Comparison of ENCODE assay signal across 19 cellular contexts in genomic region chr5:38446029-38446522, GRCh38.
DNase-seq lines count a peak whose midpoint lies in the region; ATAC-seq and TF ChIP-seq lines count a peak whose summit lies in the region.
"Had no signal": no experiment of that assay in that cellular context is flagged by ENCODE, and none has a peak within 500 bp of the region (broad histone marks: within the 10 kb centered on the region; RNA-seq: fewer than 3 reads in every experiment).

No MANE protein-coding gene starts in this region.

- peaks cover 14% of the 10 kb centered on the region for H3K4me1 Mint-ChIP-seq in type B pancreatic cell (ENCODE audit: unreplicated experiment)

- no peak overlapping the region for H3K27ac Mint-ChIP-seq in type B pancreatic cell
- H3K27ac Mint-ChIP-seq: activated naive CD8-positive, alpha-beta T cell treated with anti-CD3 and anti-CD28 coated beads, Interleukin-2, amount 50 U/mL, for 24 hours; T-helper 2 cell treated with Interferon-gamma antibody and Interleukin-4, amounts not matched to agents 5 μg/mL and 100 μg/mL, for 36 hours had no signal

- H3K4me1 ChIP-seq in ACC112 (ENCODE audit: control insufficient read depth, insufficient read depth, low read length, unreplicated experiment), result peaks cover 26% of the 10 kb centered on the region

- H3K79me2 ChIP-seq in ACC112 (ENCODE audit: control insufficient read depth, insufficient read depth, low read length, unreplicated experiment), result peaks cover 24% of the 10 kb centered on the region

- no peaks in the 10 kb centered on the region for H3K36me3 Mint-ChIP-seq in type B pancreatic cell

- TF ChIP-seq CTCF in fibroblast of villous mesenchyme (IDR thresholded peaks at IDR 0.05; ENCODE audit: insufficient read depth, low read depth, low read length) (no peak), retinal pigment epithelial cell (conservative IDR thresholded peaks at IDR 0.05; ENCODE audit: low read depth, low read length) (no peak), type B pancreatic cell (conservative IDR thresholded peaks at IDR 0.05) (no peak)

- DNase-seq in T1000 (lab: John Stamatoyannopoulos, UW) (peak; percentile 49), fibroblast of villous mesenchyme (ENCODE audit: low read depth) (no peak), retinal pigment epithelial cell (ENCODE audit: low read depth) (no peak), NK-92 (lab: John Stamatoyannopoulos, UW; ENCODE audit: unreplicated experiment) (no peak), type B pancreatic cell (ENCODE audit: extremely low spot score, unreplicated experiment) (no peak)
- DNase-seq: activated CD4-positive, alpha-beta T cell treated with anti-CD3 and anti-CD28 coated beads for 48 hours; activated naive CD8-positive, alpha-beta T cell treated with anti-CD3 and anti-CD28 coated beads, Interleukin-2, amount 50 U/mL, for 24 hours; activated T-cell treated with anti-CD3 and anti-CD28 coated beads, Interleukin-2, amount 50 U/mL, for 4 hours; DMS 273 treated with DMSO at 0.1 percent for 48 hours; dorsolateral prefrontal cortex; foreskin melanocyte; NCI-H2029 treated with DMSO at 0.1 percent for 48 hours; NCI-H774; retina; stimulated activated naive CD4-positive, alpha-beta T cell treated with Interleukin-2 at 50 U/mL for 16 hours had no signal

- peaks cover 9% of the 10 kb centered on the region for H3K27me3 Mint-ChIP-seq in type B pancreatic cell

- H3K27me3 ChIP-seq in ACC112 (ENCODE audit: insufficient read depth, low read length), result no peaks in the 10 kb centered on the region

- peak overlapping the region; percentile 61 for H2AFZ ChIP-seq in ACC112 (ENCODE audit: low read length, unreplicated experiment)

- H3K9me3 Mint-ChIP-seq in type B pancreatic cell, result no peaks in the 10 kb centered on the region
- H3K9me3 Mint-ChIP-seq: activated naive CD8-positive, alpha-beta T cell treated with anti-CD3 and anti-CD28 coated beads, Interleukin-2, amount 50 U/mL, for 24 hours; activated T-cell treated with anti-CD3 and anti-CD28 coated beads, Interleukin-2, amount 50 U/mL, for 4 hours; T-helper 2 cell treated with Interferon-gamma antibody and Interleukin-4, amounts not matched to agents 5 μg/mL and 100 μg/mL, for 36 hours had no signal

- ATAC-seq in GM21360 (IDR thresholded peaks at IDR 0.05; ENCODE audit: unreplicated experiment) (no peak), HG02610 (IDR thresholded peaks at IDR 0.05; ENCODE audit: unreplicated experiment) (no peak)
- ATAC-seq: activated naive CD8-positive, alpha-beta T cell treated with anti-CD3 and anti-CD28 coated beads, Interleukin-2, amount 50 U/mL, for 24 hours; activated T-cell treated with anti-CD3 and anti-CD28 coated beads, Interleukin-2, amount 50 U/mL, for 4 hours had no signal

- H3K27ac ChIP-seq in ACC112 (ENCODE audit: low read depth, low read length), result peak overlapping the region; percentile 80

- H3K36me3 ChIP-seq in ACC112 (ENCODE audit: insufficient read depth, low read length), result peaks cover 11% of the 10 kb centered on the region; the same call in 1 of the 2 replicates

- H3K4me3 ChIP-seq in ACC112 (ENCODE audit: low read depth, low read length), result peak overlapping the region; percentile 88
- H3K4me3 ChIP-seq in fibroblast of villous mesenchyme (ENCODE audit: low read depth, low read length), result peak overlapping the region; percentile 60
- peak overlapping the region; percentile 3 for H3K4me3 ChIP-seq in retinal pigment epithelial cell (ENCODE audit: low read length)

- no peak overlapping the region for H3K4me3 Mint-ChIP-seq in type B pancreatic cell
- H3K4me3 Mint-ChIP-seq: activated naive CD8-positive, alpha-beta T cell treated with anti-CD3 and anti-CD28 coated beads, Interleukin-2, amount 50 U/mL, for 24 hours; activated T-cell treated with anti-CD3 and anti-CD28 coated beads, Interleukin-2, amount 50 U/mL, for 4 hours; T-helper 2 cell treated with Interferon-gamma antibody and Interleukin-4, amounts not matched to agents 5 μg/mL and 100 μg/mL, for 36 hours had no signal

Comparison
In these comparisons a context has a peak if more than half of its experiments do, and no peak if none do; other contexts are left out.
1. H3K4me3 ChIP-seq: peak in every context shown above with its lines; median percentile 88 in ACC112; 60 in fibroblast of villous mesenchyme; 3 in retinal pigment epithelial cell.